8 cellular contexts compared by ENCODE assay signal in the genomic region with DNA sequence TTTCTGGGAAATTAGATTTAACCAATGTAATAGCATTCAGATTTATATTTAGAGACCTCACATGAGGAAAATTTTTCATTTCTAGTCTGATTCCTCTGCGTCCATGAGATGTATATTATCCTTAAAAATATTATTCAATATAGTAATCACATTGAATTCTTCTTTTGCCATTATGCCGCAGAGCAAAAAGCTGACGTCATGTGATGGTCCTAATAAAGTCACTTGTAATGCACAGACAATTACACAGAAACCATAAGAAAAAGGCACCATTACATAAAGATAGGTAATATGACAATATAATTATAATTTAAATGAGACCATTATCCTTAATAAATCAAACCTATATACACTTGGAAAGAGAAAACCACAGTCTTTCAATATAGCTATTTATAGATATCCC.
"Had no signal": no experiment of that assay in that cellular context is flagged by ENCODE, and none has a peak within 500 bp of the region (broad histone marks: within the 10 kb centered on the region; RNA-seq: fewer than 3 reads in every experiment).

No MANE protein-coding gene starts in this region.

- H3K4me3 ChIP-seq: GM12878 had no signal

- FAIRE-seq: G401.6, GM12878, GM12891, GM12892, GM18507, GM19239 had no signal

- DNase-seq: GDM1, GF-D8 had no signal

- ATAC-seq: GM12878 had no signal
